8 cellular contexts compared by ENCODE assay signal in the genomic region with DNA sequence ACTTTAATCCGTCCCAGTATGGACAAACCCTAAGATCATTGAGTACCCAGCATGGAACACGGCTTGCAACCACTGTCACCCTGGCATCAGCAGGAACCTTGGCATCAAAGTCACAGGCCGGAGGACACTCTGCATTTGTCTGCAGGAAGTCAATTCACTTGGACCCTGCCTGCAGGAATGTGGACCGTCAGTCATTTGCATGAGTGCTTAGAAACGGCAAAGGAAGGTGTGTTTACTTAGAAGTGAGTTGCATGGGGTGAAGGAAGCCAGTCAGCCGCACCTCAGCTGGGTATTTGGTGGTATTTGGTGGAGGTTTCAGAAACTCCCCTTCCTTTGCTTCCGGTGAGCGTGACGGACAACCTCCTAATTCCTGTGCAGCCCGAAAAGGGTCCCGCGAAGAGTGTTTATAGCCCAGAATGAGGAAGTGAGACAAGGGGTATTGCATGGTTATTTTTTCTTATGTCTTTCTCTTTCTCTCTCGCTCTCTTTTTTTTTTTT. TPM values are rescaled to one million over a fixed set of nuclear protein-coding genes. Genes with fewer than 3 reads are reported as not detected.
DNase-seq lines count a peak whose midpoint lies in the region; ATAC-seq, FAIRE-seq and TF ChIP-seq lines count a peak whose summit lies in the region.

No MANE protein-coding gene starts in this region.

- intact Hi-C loops in prostate gland (cut with DNase I), result no loop called here

- FAIRE-seq in GM12892 (lab: Jason Lieb, UNC), result peak; percentile 100

- DNase-seq in GM12892 (ENCODE audit: insufficient read length) (peak; percentile 69), KG1 (lab: John Stamatoyannopoulos, UW) (peak; percentile 55), prostate gland (ENCODE audit: low spot score) (no peak), AG20443 (ENCODE audit: low spot score) (no peak), NCI-H2227 (lab: John Stamatoyannopoulos, UW; ENCODE audit: unreplicated experiment) (no peak)
- DNase-seq in activated CD8-positive, alpha-beta memory T cell treated with anti-CD3 and anti-CD28 coated beads, Interleukin-2, amount 50 U/mL, for 4 hours, result peak; percentile 35
- DNase-seq in natural killer cell treated with Interleukin-12 subunit alpha and Interleukin-12 subunit beta and Interleukin-15 and Interleukin-18, amount 100 ng/mL, for 72 hours (ENCODE audit: low spot score), result peak; percentile 77

- no peak overlapping the region for H3K27ac ChIP-seq in prostate gland

- peaks cover 47 to 48% of the 10 kb centered on the region in 2 donors for H3K4me1 Mint-ChIP-seq in natural killer cell treated with Interleukin-12 subunit alpha and Interleukin-12 subunit beta and Interleukin-15 and Interleukin-18, amount 100 ng/mL, for 72 hours (ENCODE audit: low read depth in 2 of 2)

- H3K4me3 ChIP-seq in prostate gland, result no peak overlapping the region

- peak overlapping the region; percentile 79 for H3K4me3 Mint-ChIP-seq in natural killer cell treated with Interleukin-12 subunit alpha and Interleukin-12 subunit beta and Interleukin-15 and Interleukin-18, amount 100 ng/mL, for 72 hours

- TF ChIP-seq POLR2A in GM12892 (IDR thresholded peaks at IDR 0.05; ENCODE audit: low read depth, low read length), result peak; percentile 58
- TF ChIP-seq POLR2A in prostate gland (IDR thresholded peaks at IDR 0.05), result no peak

- ATAC-seq in GM21576 (IDR thresholded peaks at IDR 0.05; ENCODE audit: unreplicated experiment), result peak; percentile 82
- ATAC-seq in natural killer cell treated with Interleukin-12 subunit alpha and Interleukin-12 subunit beta and Interleukin-15 and Interleukin-18, amount 100 ng/mL, for 72 hours, result peak; percentile 93 to 94

- no peak for TF ChIP-seq CTCF in prostate gland (IDR thresholded peaks at IDR 0.05)

- no peaks in the 10 kb centered on the region for H3K9me3 Mint-ChIP-seq in natural killer cell treated with Interleukin-12 subunit alpha and Interleukin-12 subunit beta and Interleukin-15 and Interleukin-18, amount 100 ng/mL, for 72 hours

- H3K9me3 ChIP-seq in prostate gland, result no peaks in the 10 kb centered on the region

- H3K4me1 ChIP-seq in prostate gland (replicated peaks), result no peaks in the 10 kb centered on the region

- peaks cover 25% of the 10 kb centered on the region for H3K36me3 Mint-ChIP-seq in natural killer cell treated with Interleukin-12 subunit alpha and Interleukin-12 subunit beta and Interleukin-15 and Interleukin-18, amount 100 ng/mL, for 72 hours

- 47% methylated on average over 13 of the region's 13 CpGs for WGBS in prostate gland

- H3K27me3 ChIP-seq in prostate gland (replicated peaks; ENCODE audit: insufficient read depth), result no peaks in the 10 kb centered on the region

- H3K27me3 Mint-ChIP-seq in natural killer cell treated with Interleukin-12 subunit alpha and Interleukin-12 subunit beta and Interleukin-15 and Interleukin-18, amount 100 ng/mL, for 72 hours, result no peaks in the 10 kb centered on the region

- peak overlapping the region; percentile 77 to 83 for H3K27ac Mint-ChIP-seq in natural killer cell treated with Interleukin-12 subunit alpha and Interleukin-12 subunit beta and Interleukin-15 and Interleukin-18, amount 100 ng/mL, for 72 hours

- H3K36me3 ChIP-seq in prostate gland, result no peaks in the 10 kb centered on the region

RNA-seq across cellular contexts. Expression of gene P2RY8, which starts 15.5 kb away (rescaled TPM):
- 31.4 TPM for polyA plus RNA-seq in GM12892 (2012; ENCODE audit: missing spikeins)
- total RNA-seq in natural killer cell treated with Interleukin-12 subunit alpha and Interleukin-12 subunit beta and Interleukin-15 and Interleukin-18, amount 100 ng/mL, for 72 hours, result 10 to 100 TPM; 19.5 to 59.1 TPM
- total RNA-seq in prostate gland, result 1 to 10 TPM in 1 of 2 donors, under 1 TPM in 1; 0.59 to 1.8 TPM

Comparison
In these comparisons a context has a peak if more than half of its experiments do, and no peak if none do; other contexts are left out.
1. DNase-seq: peak in GM12892 (single experiment), KG1 (single experiment), activated CD8-positive, alpha-beta memory T cell treated with anti-CD3 and anti-CD28 coated beads, Interleukin-2, amount 50 U/mL, for 4 hours (single experiment) and natural killer cell treated with Interleukin-12 subunit alpha and Interleukin-12 subunit beta and Interleukin-15 and Interleukin-18, amount 100 ng/mL, for 72 hours (single experiment); none in prostate gland (single experiment), AG20443 (single experiment) and NCI-H2227 (single experiment).
2. RNA of gene P2RY8, which starts 15.5 kb away (total RNA-seq): 19.5 to 59.1 TPM in natural killer cell treated with Interleukin-12 subunit alpha and Interleukin-12 subunit beta and Interleukin-15 and Interleukin-18, amount 100 ng/mL, for 72 hours; 0.59 to 1.8 TPM in prostate gland; every median in the first group is over 4 times any median in the second.